In the genomic region with DNA sequence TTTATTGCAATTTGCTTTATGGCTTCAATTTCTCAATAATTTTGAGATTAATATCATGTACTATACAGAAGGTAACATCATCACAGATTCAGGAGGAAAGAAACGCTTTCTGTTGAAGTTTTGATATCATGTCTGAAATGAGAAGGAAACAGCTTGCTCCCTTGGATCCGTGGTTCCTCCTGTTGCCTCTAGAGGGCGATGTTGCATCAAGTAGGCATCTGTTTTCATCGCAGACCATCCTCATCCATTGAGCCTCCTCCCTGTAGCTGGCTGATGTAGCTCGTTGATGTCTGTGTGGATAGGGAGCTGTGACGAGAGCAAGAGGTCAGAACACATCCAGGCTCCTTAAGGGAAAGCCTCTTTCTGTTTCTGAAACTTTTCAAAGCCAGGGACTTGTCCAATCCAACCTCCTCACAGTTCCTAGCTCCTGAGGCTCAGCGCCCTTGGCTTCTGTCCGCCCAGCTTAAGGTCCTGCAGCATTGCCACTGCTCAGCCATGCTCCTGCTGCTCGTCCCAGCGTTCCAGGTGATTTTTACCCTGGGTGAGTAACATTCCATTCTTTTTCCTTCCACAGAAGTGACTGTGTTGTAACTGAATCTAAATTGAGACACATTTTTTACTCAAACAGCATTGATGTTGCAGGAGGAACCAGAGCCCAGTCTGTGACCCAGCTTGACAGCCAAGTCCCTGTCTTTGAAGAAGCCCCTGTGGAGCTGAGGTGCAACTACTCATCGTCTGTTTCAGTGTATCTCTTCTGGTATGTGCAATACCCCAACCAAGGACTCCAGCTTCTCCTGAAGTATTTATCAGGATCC, we compare ENCODE assay signal across 8 cellular contexts.
DNase-seq lines count a peak whose midpoint lies in the region; ATAC-seq and TF ChIP-seq lines count a peak whose summit lies in the region.

No MANE protein-coding gene starts in this region.

- BruUV-seq in HCT116 (replicated peaks; lab: Mats Ljungman, UMichigan), result no TSS peak

- no peak for TF ChIP-seq POLR2A in HCT116 (IDR thresholded peaks at IDR 0.05; ENCODE audit: borderline replicate concordance, extremely low read depth, insufficient read depth, insufficient read length)

- peaks cover 26% of the 10 kb centered on the region for H3K27me3 ChIP-seq in HCT116 (ENCODE audit: insufficient read depth, low read length)

- POLR2A ChIA-PET in HCT116 (lab: Charles Lee), result interaction anchor here (1.1 kb wide), 1 partner anchor 19 kb away, joined by 3 read pairs; no protein-coding TSS in a partner anchor

- no peak overlapping the region for H3K4me3 ChIP-seq in HCT116 (replicated peaks in 1 of 2; ENCODE audit: low read depth in 1 of 2, low read length in 2 of 2)

- no peaks in the 10 kb centered on the region for H3K9me3 Mint-ChIP-seq in activated naive CD4-positive, alpha-beta T cell treated with anti-CD3 and anti-CD28 coated beads, Interleukin-2, amount 50 U/mL, for 72 hours

- intact Hi-C loops in HCT116 (cut with micrococcal nuclease), result no loop called here
- intact Hi-C loops in sciatic nerve (cut with DNase I), result no loop called here

- H3K9ac ChIP-seq in HCT116 (ENCODE audit: low read length), result no peak overlapping the region

- no peaks in the 10 kb centered on the region for H3K9me2 ChIP-seq in HCT116 (ENCODE audit: insufficient read depth)

- H3K27ac ChIP-seq in HCT116 (ENCODE audit: low read depth, low read length), result no peak overlapping the region

- DNase-seq in DMS53 treated with DMSO at 0.1 percent for 48 hours (lab: John Stamatoyannopoulos, UW; ENCODE audit: unreplicated experiment), result peak; percentile 25
- peak; percentile 16 for DNase-seq in HCT116 (ENCODE audit: low read depth, low spot score)
- peak; percentile 22 for DNase-seq in SK-N-DZ (ENCODE audit: low spot score)
- peak; percentile 64 to 67 for DNase-seq in activated naive CD4-positive, alpha-beta T cell treated with anti-CD3 and anti-CD28 coated beads, Interleukin-2, amount 50 U/mL, for 72 hours (ENCODE audit: low spot score in 2 of 2)
- DNase-seq in iPS DF 4.7 (ENCODE audit: extremely low read depth, low spot score), result peak; percentile 49
- peak in 2 of 3 experiments; percentile 28 for DNase-seq in stimulated activated CD4-positive, alpha-beta T cell treated with anti-CD3 and anti-CD28 coated beads, TNF-alpha, amount 100 ng/mL, for 24 hours (ENCODE audit: low read depth in 3 of 3)
- DNase-seq in sciatic nerve (ENCODE audit: low spot score), result no peak
- DNase-seq in NCI-H526 treated with DMSO at 0.1 percent for 48 hours (lab: John Stamatoyannopoulos, UW), result no peak

- H4K20me1 ChIP-seq in HCT116 (ENCODE audit: insufficient read depth), result no peaks in the 10 kb centered on the region

- H3K4me2 ChIP-seq in HCT116 (ENCODE audit: low read length), result no peak overlapping the region

- CTCF ChIA-PET in HCT116 (lab: Charles Lee), result interaction anchor here (0.6 to 5.7 kb wide), 34 partner anchors 11 to 223 kb away, joined by 3 to 100 read pairs (median 5); no protein-coding TSS in a partner anchor

- no peaks in the 10 kb centered on the region for H3K79me2 ChIP-seq in HCT116 (ENCODE audit: insufficient read depth, low read length)

- ATAC-seq in HCT116, result peak; percentile 78
- ATAC-seq in activated naive CD4-positive, alpha-beta T cell treated with anti-CD3 and anti-CD28 coated beads, Interleukin-2, amount 50 U/mL, for 72 hours, result peak; percentile 82 to 85
- ATAC-seq in sciatic nerve, result no peak

- H3K36me3 Mint-ChIP-seq in activated naive CD4-positive, alpha-beta T cell treated with anti-CD3 and anti-CD28 coated beads, Interleukin-2, amount 50 U/mL, for 72 hours, result no peaks in the 10 kb centered on the region

- H3K27ac Mint-ChIP-seq in activated naive CD4-positive, alpha-beta T cell treated with anti-CD3 and anti-CD28 coated beads, Interleukin-2, amount 50 U/mL, for 72 hours, result peak overlapping the region in 1 of 2 donors; percentile 73

- TF ChIP-seq RAD21 in HCT116 (IDR thresholded peaks at IDR 0.05; ENCODE audit: low read depth), result peak; percentile 31; the same call in 1 of the 2 replicates

- RAD21 ChIA-PET in HCT116 (lab: Charles Lee; ENCODE audit: low non-redundant PET in 1 of 2, low total read pairs in 2 of 2, uncharacterized antibody in 2 of 2, unreplicated experiment in 2 of 2), result interaction anchor here in 1 of 2 experiments (1.1 kb wide), 1 partner anchor 122 kb away, joined by 3 read pairs; no protein-coding TSS in a partner anchor

- H3K36me3 ChIP-seq in HCT116 (ENCODE audit: control insufficient read depth in 1 of 2, insufficient read depth in 2 of 2, low read length in 2 of 2), result no peaks in the 10 kb centered on the region

- no peak overlapping the region for H2AFZ ChIP-seq in HCT116 (ENCODE audit: low read depth, low read length, poor library complexity, severe bottlenecking)

- H3K4me1 ChIP-seq in HCT116 (ENCODE audit: control insufficient read depth in 1 of 2, insufficient read depth in 2 of 2, low read length in 2 of 2), result no peaks in the 10 kb centered on the region

- peak in 2 of 3 experiments; percentile 93 to 94; a peak in 4 of 6 replicates for TF ChIP-seq CTCF in HCT116 (IDR thresholded peaks at IDR 0.05 in 2 of 3, conservative IDR thresholded peaks at IDR 0.05 in 1 of 3; ENCODE audit: borderline replicate concordance in 1 of 3, insufficient read depth in 1 of 3, low read depth in 2 of 3, low read length in 2 of 3)

- H3K9me3 ChIP-seq in HCT116 (ENCODE audit: control insufficient read depth in 1 of 2, insufficient read depth in 1 of 2, low read depth in 1 of 2, low read length in 2 of 2), result no peaks in the 10 kb centered on the region

TF ChIP-seq in HCT116, 20 proteins besides CTCF, POLR2A, EP300 and RAD21:
- TF ChIP-seq SP1 (IDR thresholded peaks at IDR 0.05; ENCODE audit: low read depth) (no peak), CEBPB (IDR thresholded peaks at IDR 0.05; ENCODE audit: low read depth) (no peak), EZH2phosphoT487 (IDR thresholded peaks at IDR 0.05; ENCODE audit: borderline replicate concordance) (no peak), JUND (IDR thresholded peaks at IDR 0.05) (no peak), TCF7L2 (IDR thresholded peaks at IDR 0.05; ENCODE audit: borderline replicate concordance, extremely low read depth, insufficient read depth, insufficient read length) (no peak), SRF (IDR thresholded peaks at IDR 0.05; ENCODE audit: low read depth) (no peak)
TF ChIP-seq in HCT116: peak in this region for 0.

Comparison
In these comparisons a context has a peak if more than half of its experiments do, and no peak if none do; other contexts are left out.
1. DNase-seq: peak in DMS53 treated with DMSO at 0.1 percent for 48 hours (single experiment), HCT116 (single experiment), SK-N-DZ (single experiment), activated naive CD4-positive, alpha-beta T cell treated with anti-CD3 and anti-CD28 coated beads, Interleukin-2, amount 50 U/mL, for 72 hours (2 of 2), iPS DF 4.7 (single experiment) and stimulated activated CD4-positive, alpha-beta T cell treated with anti-CD3 and anti-CD28 coated beads, TNF-alpha, amount 100 ng/mL, for 24 hours (2 of 3); none in sciatic nerve (single experiment) and NCI-H526 treated with DMSO at 0.1 percent for 48 hours (single experiment).